8 cellular contexts compared by ENCODE assay signal in genomic region chr3:27467545-27467944, GRCh38. TPM values are rescaled to one million over a fixed set of nuclear protein-coding genes. Genes with fewer than 3 reads are reported as not detected.
A peak's percentile ranks its signal among the peaks of the same experiment; 100 is the strongest.
DNase-seq lines count a peak whose midpoint lies in the region; TF ChIP-seq lines count a peak whose summit lies in the region.

No MANE protein-coding gene starts in this region.

- H3K4me3 ChIP-seq in adrenal gland = peak overlapping the region in 1 of 4 donors; percentile 9
- peak overlapping the region in 1 of 5 donors; percentile 6 for H3K4me3 ChIP-seq in subcutaneous abdominal adipose tissue (ENCODE audit: low read depth in 1 of 5, low read length in 5 of 5)

- H3K9me3 ChIP-seq in adrenal gland (replicated peaks in 1 of 3) (no peaks in the 10 kb centered on the region), subcutaneous abdominal adipose tissue (ENCODE audit: control insufficient read depth in 5 of 5, low read length in 5 of 5) (no peaks in the 10 kb centered on the region)

- no peaks in the 10 kb centered on the region for H3K36me3 ChIP-seq in adrenal gland (replicated peaks in 1 of 2)
- H3K36me3 ChIP-seq in subcutaneous abdominal adipose tissue (ENCODE audit: control insufficient read depth in 5 of 5, insufficient read depth in 5 of 5, low read length in 5 of 5) = no peaks in the 10 kb centered on the region

- peak; percentile 81 to 86 for DNase-seq in AML-193 (lab: John Stamatoyannopoulos, UW)
- DNase-seq in HEK293T (ENCODE audit: extremely low spot score) = peak; percentile 33
- peak; percentile 27 for DNase-seq in M059J (ENCODE audit: low read depth)
- no peak for DNase-seq in adrenal gland
- peak; percentile 45 for DNase-seq in hepatic stellate cell (ENCODE audit: low spot score)
- DNase-seq in cerebellar nuclear complex (lab: John Stamatoyannopoulos, UW) = no peak

- CTCF ChIA-PET in HEK293T (lab: Yijun Ruan, JAX) = interaction anchor here (0.6 to 1.3 kb wide), 5 partner anchors 12 to 180 kb away, joined by 3 to 9 read pairs (median 5); partner anchors contain the start of gene NEK10

- peak; percentile 23; the same call in 1 of the 2 replicates for TF ChIP-seq CTCF in GM12874 (IDR thresholded peaks at IDR 0.05; ENCODE audit: insufficient read depth, low read depth, low read length)
- TF ChIP-seq CTCF in adrenal gland (IDR thresholded peaks at IDR 0.05) = peak; percentile 36 to 64 (median 52)

- 14 to 24% (median 17%) methylated on average over 3 of the region's 3 CpGs for WGBS in adrenal gland, 4 donors

- H3K9ac ChIP-seq in subcutaneous abdominal adipose tissue (ENCODE audit: low read length in 5 of 5) = peak overlapping the region in 3 of 5 donors; percentile 11 to 28 (median 26)

- H3K27ac ChIP-seq in adrenal gland (no peak overlapping the region), subcutaneous abdominal adipose tissue (ENCODE audit: low read depth, low read length) (no peak overlapping the region)

- H3K27me3 ChIP-seq in adrenal gland (no peaks in the 10 kb centered on the region), subcutaneous abdominal adipose tissue (ENCODE audit: control insufficient read depth in 5 of 5, insufficient read depth in 4 of 5, low read length in 5 of 5) (no peaks in the 10 kb centered on the region)

- POLR2A ChIA-PET in HEK293T (lab: Yijun Ruan, JAX) = no interaction called here

- TF ChIP-seq POLR2A in adrenal gland (IDR thresholded peaks at IDR 0.05) = no peak

- H3K4me1 ChIP-seq in adrenal gland (replicated peaks in 1 of 2) (peaks cover 0 to 9% of the 10 kb centered on the region in 2 donors), subcutaneous abdominal adipose tissue (ENCODE audit: control insufficient read depth in 5 of 5, insufficient read depth in 5 of 5, low read length in 5 of 5) (peaks cover 0 to 20% (median 12%) of the 10 kb centered on the region in 5 donors)

- intact Hi-C loops in adrenal gland (cut with DNase I) = no loop called here

TF ChIP-seq in HEK293T, 16 proteins besides CTCF, POLR2A, EP300 and RAD21:
- no peak for TF ChIP-seq FOXA1 (IDR thresholded peaks at IDR 0.05)

RNA-seq across cellular contexts. Expression of gene SLC4A7, which starts 16.6 kb away (rescaled TPM):
- total RNA-seq in M059J (2014; rRNA removed; shearing (Covaris generic)) = 31.4 and 50.1 TPM in 2 replicates
- total RNA-seq in adrenal gland = 10 to 100 TPM in 6 of 8 donors, 1 to 10 TPM in 2; 5.7 to 34.5 (median 18.1) TPM
- 1 to 10 TPM; 2.7 to 7.0 (median 3.9) TPM for polyA plus RNA-seq in adrenal gland

Comparison
In these comparisons a context has a peak if more than half of its experiments do, and no peak if none do; other contexts are left out.
1. DNase-seq: peak in AML-193 (2 of 2), HEK293T (single experiment), M059J (single experiment) and hepatic stellate cell (single experiment); none in adrenal gland (0 of 7) and cerebellar nuclear complex (0 of 2).